ENCODE assay signal across 7 cellular contexts in the genomic region with DNA sequence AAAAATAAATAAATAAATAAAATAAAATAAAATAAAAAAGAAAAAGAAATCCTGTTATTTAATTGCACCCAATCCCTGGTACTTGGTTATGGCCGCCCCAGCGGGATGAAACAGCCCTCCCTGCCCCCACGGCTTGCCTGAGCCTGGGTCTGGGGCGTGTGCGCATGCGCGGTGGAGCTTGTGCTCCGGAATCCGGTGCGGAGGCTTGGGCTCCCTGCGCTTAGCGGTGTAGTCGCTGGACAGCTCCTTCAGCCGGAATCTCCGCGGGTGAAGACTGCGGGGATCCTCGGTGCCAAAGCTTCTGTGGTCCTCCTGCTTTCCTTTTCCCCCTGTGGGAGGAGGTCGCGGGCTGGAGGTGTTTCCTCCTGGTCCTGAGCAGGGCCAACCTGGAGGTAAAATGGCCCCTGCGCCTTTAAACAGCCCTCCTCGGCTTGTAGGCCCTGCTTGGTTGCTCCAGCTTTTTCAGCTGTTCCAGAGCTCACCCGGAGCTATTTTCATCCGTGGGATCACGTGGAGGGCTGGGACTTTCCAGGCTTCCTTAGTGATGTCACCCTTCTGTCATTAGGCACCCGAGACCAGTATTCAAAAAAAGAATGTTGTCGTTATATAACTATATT. TPM values are rescaled to one million over a fixed set of nuclear protein-coding genes. Genes with fewer than 3 reads are reported as not detected.
DNase-seq lines count a peak whose midpoint lies in the region; FAIRE-seq lines count a peak whose summit lies in the region.

A gene with protein sequence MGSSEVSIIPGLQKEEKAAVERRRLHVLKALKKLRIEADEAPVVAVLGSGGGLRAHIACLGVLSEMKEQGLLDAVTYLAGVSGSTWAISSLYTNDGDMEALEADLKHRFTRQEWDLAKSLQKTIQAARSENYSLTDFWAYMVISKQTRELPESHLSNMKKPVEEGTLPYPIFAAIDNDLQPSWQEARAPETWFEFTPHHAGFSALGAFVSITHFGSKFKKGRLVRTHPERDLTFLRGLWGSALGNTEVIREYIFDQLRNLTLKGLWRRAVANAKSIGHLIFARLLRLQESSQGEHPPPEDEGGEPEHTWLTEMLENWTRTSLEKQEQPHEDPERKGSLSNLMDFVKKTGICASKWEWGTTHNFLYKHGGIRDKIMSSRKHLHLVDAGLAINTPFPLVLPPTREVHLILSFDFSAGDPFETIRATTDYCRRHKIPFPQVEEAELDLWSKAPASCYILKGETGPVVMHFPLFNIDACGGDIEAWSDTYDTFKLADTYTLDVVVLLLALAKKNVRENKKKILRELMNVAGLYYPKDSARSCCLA (minus strand): TSS at position 468 of the 617 bp plus-strand sequence. CDS start 4,288 bp downstream, outside the sequence.

- peak within 1 kb of the TSS; percentile 28 for H3K4me3 ChIP-seq in mesendoderm (ENCODE audit: low read length)

- H4K5ac ChIP-seq in mesendoderm (ENCODE audit: low read length) = no peak within 1 kb of the TSS

- H3K23ac ChIP-seq in mesendoderm (ENCODE audit: low read length) = no peak within 1 kb of the TSS

- H3K4me2 ChIP-seq in mesendoderm (ENCODE audit: low read length) = peak within 1 kb of the TSS; percentile 83

- no peaks in the 10 kb centered on the region for H3K4me1 ChIP-seq in mesendoderm (ENCODE audit: control insufficient read depth, low read depth, low read length)

- H2BK120ac ChIP-seq in mesendoderm (ENCODE audit: low read depth, low read length) = no peak within 1 kb of the TSS

- H3K18ac ChIP-seq in mesendoderm (ENCODE audit: low read length) = no peak within 1 kb of the TSS

- H3K27ac ChIP-seq in mesendoderm (ENCODE audit: low read depth, low read length) = no peak within 1 kb of the TSS

- no peak within 1 kb of the TSS for H4K8ac ChIP-seq in mesendoderm (ENCODE audit: low read depth, low read length)

- DNase-seq in GM18507 (ENCODE audit: extremely low spot score, insufficient read length, low read depth) (peak; percentile 97), HTR-8/SVneo (ENCODE audit: insufficient read length, low spot score) (peak; percentile 98), NOMO-1 treated with dmso at 0.1 percent for 144 hours (lab: John Stamatoyannopoulos, UW; ENCODE audit: unreplicated experiment) (peak; percentile 39), mesendoderm (peak; percentile 92)
- peak; percentile 66 for DNase-seq in activated CD8-positive, alpha-beta memory T cell treated with anti-CD3 and anti-CD28 coated beads, Interleukin-2, amount 50 U/mL, for 24 hours (ENCODE audit: extremely low read depth)
- peak; percentile 65 for DNase-seq in stimulated activated CD8-positive, alpha-beta memory T cell treated with anti-CD3 and anti-CD28 coated beads, Interleukin-12 subunit alpha, Interleukin-12 subunit beta, amount 100 ng/mL, for 24 hours (ENCODE audit: extremely low read depth)

- H2BK15ac ChIP-seq in mesendoderm (replicated peaks; ENCODE audit: low read depth) = no peak within 1 kb of the TSS

- H2AK5ac ChIP-seq in mesendoderm (ENCODE audit: low read length) = no peak within 1 kb of the TSS

- no peak within 1 kb of the TSS for H2BK5ac ChIP-seq in mesendoderm (ENCODE audit: low read length)

- no peaks in the 10 kb centered on the region for H3K79me2 ChIP-seq in mesendoderm (ENCODE audit: control insufficient read depth, insufficient read depth, low read length)

- peak within 1 kb of the TSS; percentile 79 for H3K9ac ChIP-seq in mesendoderm (ENCODE audit: low read length)

- no CpG with 5 or more reads among the region's 27 CpGs for WGBS in mesendoderm (ENCODE audit: extremely low coverage, insufficient coverage, low lambda C conversion rate)

- no peaks in the 10 kb centered on the region for H3K27me3 ChIP-seq in mesendoderm (ENCODE audit: insufficient read depth, low read length, poor library complexity)

- FAIRE-seq in GM18507 (lab: Jason Lieb, UNC) (peak; percentile 69), HTR-8/SVneo (lab: Jason Lieb, UNC) (no peak)

- in situ Hi-C loops in endometrial microvascular endothelial cells (cut with HindIII; ENCODE audit: inconsistent ontology term, low pct_unique_long_range_greater_than_20kb, low sequenced_read_pairs) = no loop called here

- peak within 1 kb of the TSS; percentile 87 for H3K56ac ChIP-seq in mesendoderm (ENCODE audit: low read length)

- no peak within 1 kb of the TSS for H3K4ac ChIP-seq in mesendoderm (ENCODE audit: low read depth, low read length)

- no peaks in the 10 kb centered on the region for H3K79me1 ChIP-seq in mesendoderm (ENCODE audit: low read length)

- H3K36me3 ChIP-seq in mesendoderm (ENCODE audit: control insufficient read depth, insufficient read depth, low read length) = no peaks in the 10 kb centered on the region

RNA-seq across cellular contexts. Expression of the gene that starts here (rescaled TPM):
- 17.3 TPM for total RNA-seq in endometrial microvascular endothelial cells (ENCODE audit: inconsistent ontology term)
- polyA plus RNA-seq in mesendoderm (2013, experiment 1 of 2) = 5.3 TPM
- 5.0 TPM for polyA plus RNA-seq in mesendoderm (2013, experiment 2 of 2)

Comparison
In these comparisons a context has a peak if more than half of its experiments do, and no peak if none do; other contexts are left out.
1. DNase-seq: peak in every context shown above with its lines; median percentile 98 in HTR-8/SVneo; 97 in GM18507; 92 in mesendoderm; 66 in activated CD8-positive, alpha-beta memory T cell treated with anti-CD3 and anti-CD28 coated beads, Interleukin-2, amount 50 U/mL, for 24 hours; 65 in stimulated activated CD8-positive, alpha-beta memory T cell treated with anti-CD3 and anti-CD28 coated beads, Interleukin-12 subunit alpha, Interleukin-12 subunit beta, amount 100 ng/mL, for 24 hours; 39 in NOMO-1 treated with dmso at 0.1 percent for 144 hours.